ENCODE assay signal across 10 cellular contexts in genomic region chr12:124646385-124647230, GRCh38.
DNase-seq lines count a peak whose midpoint lies in the region; ATAC-seq and TF ChIP-seq lines count a peak whose summit lies in the region.
"Had no signal": no experiment of that assay in that cellular context is flagged by ENCODE, and none has a peak within 500 bp of the region (broad histone marks: within the 10 kb centered on the region; RNA-seq: fewer than 3 reads in every experiment).

No MANE protein-coding gene starts in this region.

- peaks cover 0 to 7% of the 10 kb centered on the region in 2 donors for H3K9me3 ChIP-seq in lung (ENCODE audit: control insufficient read depth in 2 of 2, insufficient read depth in 1 of 2, low read length in 1 of 2)

- H3K27me3 ChIP-seq in lung (ENCODE audit: control insufficient read depth, insufficient read depth), result no peaks in the 10 kb centered on the region

- ATAC-seq in lung (ENCODE audit: insufficient read depth, low FRiP score) (peak; percentile 29), HG03378 (IDR thresholded peaks at IDR 0.05; ENCODE audit: unreplicated experiment) (no peak), HG03354 (IDR thresholded peaks at IDR 0.05; ENCODE audit: poor library complexity, severe bottlenecking, unreplicated experiment) (no peak), GM18511 (IDR thresholded peaks at IDR 0.05; ENCODE audit: unreplicated experiment) (no peak)

- 26 to 49% methylated on average over 34 of the region's 34 CpGs for WGBS in lung, 2 donors

- TF ChIP-seq CTCF in lung (IDR thresholded peaks at IDR 0.05; ENCODE audit: control extremely low read depth, extremely low read depth), result no peak

- DNase-seq in MV-4-11 (lab: John Stamatoyannopoulos, UW) (peak; percentile 56), activated T-cell treated with anti-CD3 and anti-CD28 coated beads for 48 hours (ENCODE audit: low read depth) (peak; percentile 50), lung (ENCODE audit: low spot score) (no peak), posterior vena cava (ENCODE audit: low spot score) (no peak)
- peak; percentile 30 to 53 for DNase-seq in stimulated activated CD8-positive, alpha-beta memory T cell treated with anti-CD3 and anti-CD28 coated beads, Interleukin-7, amount 100 ng/mL, for 48 hours (ENCODE audit: extremely low read depth in 1 of 2, low read depth in 1 of 2)
- DNase-seq: NCI-H1694 treated with DMSO at 0.1 percent for 48 hours had no signal

- H3K36me3 ChIP-seq in lung (ENCODE audit: control insufficient read depth in 2 of 2, insufficient read depth in 2 of 2, low read length in 2 of 2), result no peaks in the 10 kb centered on the region

- H3K4me1 ChIP-seq in lung (ENCODE audit: control insufficient read depth in 2 of 2, insufficient read depth in 2 of 2, low read length in 2 of 2), result no peaks in the 10 kb centered on the region

- intact Hi-C loops in posterior vena cava (cut with DNase I), result no loop called here

- H3K27ac ChIP-seq in lung (ENCODE audit: low read depth in 1 of 2, low read length in 1 of 2), result no peak overlapping the region
- H3K27ac ChIP-seq: epithelial cell of prostate had no signal

- H3K4me3 ChIP-seq in lung, result no peak overlapping the region

Comparison
In these comparisons a context has a peak if more than half of its experiments do, and no peak if none do; other contexts are left out.
1. DNase-seq: peak in MV-4-11 (single experiment), activated T-cell treated with anti-CD3 and anti-CD28 coated beads for 48 hours (single experiment) and stimulated activated CD8-positive, alpha-beta memory T cell treated with anti-CD3 and anti-CD28 coated beads, Interleukin-7, amount 100 ng/mL, for 48 hours (2 of 2); none in lung (single experiment) and posterior vena cava (single experiment).